11 cellular contexts compared by ENCODE assay signal in genomic region chr10:29712108-29712507, GRCh38.
DNase-seq lines count a peak whose midpoint lies in the region; FAIRE-seq and TF ChIP-seq lines count a peak whose summit lies in the region.
"Had no signal": no experiment of that assay in that cellular context is flagged by ENCODE, and none has a peak within 500 bp of the region (broad histone marks: within the 10 kb centered on the region; RNA-seq: fewer than 3 reads in every experiment).

No MANE protein-coding gene starts in this region.

- H3K27ac ChIP-seq in small intestine (ENCODE audit: low read depth in 1 of 2, low read length in 1 of 2) = no peak overlapping the region
- H3K27ac ChIP-seq in dorsolateral prefrontal cortex = no peak overlapping the region
- H3K27ac ChIP-seq: Peyer's patch had no signal

- H3K4me1 ChIP-seq in small intestine (ENCODE audit: control insufficient read depth in 2 of 2, insufficient read depth in 1 of 2, low read depth in 1 of 2, low read length in 1 of 2) = no peaks in the 10 kb centered on the region

- H3K27me3 Mint-ChIP-seq in endothelial cell (ENCODE audit: unreplicated experiment) = peaks cover 5% of the 10 kb centered on the region

- H3K9me3 ChIP-seq in small intestine (ENCODE audit: control insufficient read depth, low read depth) = no peaks in the 10 kb centered on the region
- H3K9me3 ChIP-seq: Peyer's patch had no signal

- H3K27ac Mint-ChIP-seq in endothelial cell (ENCODE audit: unreplicated experiment) = peak overlapping the region; percentile 14

- 58 to 67% (median 66%) methylated on average over 7 of the region's 7 CpGs for WGBS in small intestine, 3 donors

- intact Hi-C loops in dorsolateral prefrontal cortex (cut with DNase I) = no loop called here

- H3K9me3 Mint-ChIP-seq in endothelial cell (ENCODE audit: unreplicated experiment) = no peaks in the 10 kb centered on the region

- no peak overlapping the region for H3K4me3 Mint-ChIP-seq in endothelial cell (ENCODE audit: unreplicated experiment)

- no peak for TF ChIP-seq CTCF in endothelial cell (IDR thresholded peaks at IDR 0.05; ENCODE audit: unreplicated experiment)
- TF ChIP-seq CTCF in dorsolateral prefrontal cortex (IDR thresholded peaks at IDR 0.05 in 54 of 56, conservative IDR thresholded peaks at IDR 0.05 in 2 of 56; ENCODE audit: low read depth in 1 of 56, partially characterized antibody in 56 of 56) = no peak

- H3K4me3 ChIP-seq in small intestine (ENCODE audit: low read depth in 1 of 2, low read length in 2 of 2) (no peak overlapping the region), dorsolateral prefrontal cortex (no peak overlapping the region)
- H3K4me3 ChIP-seq: Peyer's patch had no signal

- DNase-seq in NCI-H82 (lab: John Stamatoyannopoulos, UW) (peak; percentile 44), NCI-H82 treated with DMSO at 0.1 percent for 48 hours (lab: John Stamatoyannopoulos, UW; ENCODE audit: unreplicated experiment) (no peak), NCI-H2227 treated with DMSO at 0.1 percent for 48 hours (lab: John Stamatoyannopoulos, UW) (peak; percentile 40), endothelial cell (ENCODE audit: low spot score) (no peak), small intestine (peak; percentile 43), dorsolateral prefrontal cortex (no peak), GM19239 (ENCODE audit: insufficient read length, low spot score) (no peak), epidermal melanocyte (ENCODE audit: insufficient read length, low spot score) (no peak)
- DNase-seq: activated CD4-positive, CD25-positive, alpha-beta regulatory T cell treated with anti-CD3 and anti-CD28 coated beads, Interleukin-2, amount 50 U/mL, for 72 hours; effector CD4-positive, alpha-beta T cell; Peyer's patch had no signal

- H3K4me1 Mint-ChIP-seq in endothelial cell (ENCODE audit: unreplicated experiment) = peaks cover 10% of the 10 kb centered on the region

- FAIRE-seq in small intestine (lab: Jason Lieb, UNC) (no peak), GM19239 (lab: Jason Lieb, UNC) (no peak)

- no peaks in the 10 kb centered on the region for H3K27me3 ChIP-seq in small intestine (ENCODE audit: control insufficient read depth in 2 of 2, insufficient read depth in 2 of 2, low read length in 2 of 2)
- peaks cover 0 to 13% (median 0%) of the 10 kb centered on the region in 45 donors for H3K27me3 ChIP-seq in dorsolateral prefrontal cortex
- H3K27me3 ChIP-seq: Peyer's patch had no signal

- peaks cover 27% of the 10 kb centered on the region for H3K36me3 Mint-ChIP-seq in endothelial cell (ENCODE audit: low read depth, unreplicated experiment)

- no peaks in the 10 kb centered on the region for H3K36me3 ChIP-seq in small intestine (ENCODE audit: control insufficient read depth in 2 of 2, insufficient read depth in 2 of 2, low read length in 2 of 2)
- H3K36me3 ChIP-seq: Peyer's patch had no signal

Comparison
In these comparisons a context has a peak if more than half of its experiments do, and no peak if none do; other contexts are left out.
1. DNase-seq: peak in NCI-H82 (single experiment), NCI-H2227 treated with DMSO at 0.1 percent for 48 hours (single experiment) and small intestine (single experiment); none in NCI-H82 treated with DMSO at 0.1 percent for 48 hours (single experiment), endothelial cell (single experiment), dorsolateral prefrontal cortex (0 of 10), GM19239 (single experiment) and epidermal melanocyte (single experiment).